35 cellular contexts compared by ENCODE assay signal in genomic region chr16:22282254-22282892, GRCh38.
"Had no signal": no experiment of that assay in that cellular context is flagged by ENCODE, and none has a peak within 500 bp of the region (broad histone marks: within the 10 kb centered on the region; RNA-seq: fewer than 3 reads in every experiment).

No MANE protein-coding gene starts in this region.

- H3K4me3 ChIP-seq: MG63, PC-9 had no signal

- H3K4me2 ChIP-seq: PC-9 had no signal

- H3K27me3 ChIP-seq: MG63 had no signal

- H3K27ac ChIP-seq: PC-9, RWPE1, VCaP had no signal

- H2AFZ ChIP-seq: PC-9 had no signal

- ATAC-seq: activated CD8-positive, alpha-beta memory T cell treated with anti-CD3 and anti-CD28 coated beads, Interleukin-2, amount 10 ng/mL, durations not matched to agents 7 days and 5 days; activated naive CD8-positive, alpha-beta T cell treated with anti-CD3 and anti-CD28 coated beads, Interleukin-2, amount 50 U/mL, for 24 hours; Right ventricle myocardium inferior; SK-N-SH treated with all-trans-retinoic acid at 6 μM for 48 hours; T-cell; T-helper 17 cell had no signal

- DNase-seq: activated B cell treated with CpG ODN at 0.5 μM for 24 hours; activated CD4-positive, alpha-beta memory T cell treated with anti-CD3 and anti-CD28 coated beads for 36 hours; activated CD4-positive, alpha-beta T cell treated with anti-CD3 and anti-CD28 coated beads for 4 hours; activated CD4-positive, alpha-beta T cell treated with anti-CD3 and anti-CD28 coated beads, Interleukin-2, amount 50 U/mL, for 1 hour; activated CD4-positive, CD25-positive, alpha-beta regulatory T cell treated with anti-CD3 and anti-CD28 coated beads, Interleukin-2, amount 50 U/mL, for 72 hours; activated CD8-positive, alpha-beta memory T cell treated with anti-CD3 and anti-CD28 coated beads for 24 hours; activated CD8-positive, alpha-beta memory T cell treated with anti-CD3 and anti-CD28 coated beads, Interleukin-2, amount 10 ng/mL, durations not matched to agents 7 days and 5 days; activated CD8-positive, alpha-beta memory T cell treated with anti-CD3 and anti-CD28 coated beads, Interleukin-2, amount 50 U/mL, for 48 hours; activated effector memory CD4-positive, alpha-beta T cell treated with Interleukin-2 at 50 U/mL for 16 hours; activated naive CD4-positive, alpha-beta T cell treated with anti-CD3 and anti-CD28 coated beads, Interleukin-2, amount 10 ng/mL, durations not matched to agents 7 days and 5 days; activated naive CD8-positive, alpha-beta T cell treated with anti-CD3 and anti-CD28 coated beads, Interleukin-2, amount 50 U/mL, for 24 hours; activated T-cell treated with anti-CD3 and anti-CD28 coated beads, Interleukin-2, amount 50 U/mL, for 48 hours; anterior cingulate cortex; caudate nucleus; cerebellar nuclear complex; Kasumi-1; MG63; NCI-H1048; NCI-H1105 treated with DMSO at 0.1 percent for 48 hours; NCI-H1436 treated with DMSO at 0.1 percent for 48 hours; NCI-H1694 treated with DMSO at 0.1 percent for 48 hours; NCI-H2029; NCI-H345; NCI-H524 treated with DMSO at 0.1 percent for 48 hours; NK-92 treated with Interleukin-12 subunit alpha and Interleukin-12 subunit beta, amount 100 ng/mL, for 24 hours; PC-9; SIG-M5; T-cell; T-helper 17 cell had no signal

- FAIRE-seq: bronchial epithelial cell, RCC 7860 had no signal

- H3K9me3 ChIP-seq: MG63 had no signal
